9 cellular contexts compared by ENCODE assay signal in the genomic region with DNA sequence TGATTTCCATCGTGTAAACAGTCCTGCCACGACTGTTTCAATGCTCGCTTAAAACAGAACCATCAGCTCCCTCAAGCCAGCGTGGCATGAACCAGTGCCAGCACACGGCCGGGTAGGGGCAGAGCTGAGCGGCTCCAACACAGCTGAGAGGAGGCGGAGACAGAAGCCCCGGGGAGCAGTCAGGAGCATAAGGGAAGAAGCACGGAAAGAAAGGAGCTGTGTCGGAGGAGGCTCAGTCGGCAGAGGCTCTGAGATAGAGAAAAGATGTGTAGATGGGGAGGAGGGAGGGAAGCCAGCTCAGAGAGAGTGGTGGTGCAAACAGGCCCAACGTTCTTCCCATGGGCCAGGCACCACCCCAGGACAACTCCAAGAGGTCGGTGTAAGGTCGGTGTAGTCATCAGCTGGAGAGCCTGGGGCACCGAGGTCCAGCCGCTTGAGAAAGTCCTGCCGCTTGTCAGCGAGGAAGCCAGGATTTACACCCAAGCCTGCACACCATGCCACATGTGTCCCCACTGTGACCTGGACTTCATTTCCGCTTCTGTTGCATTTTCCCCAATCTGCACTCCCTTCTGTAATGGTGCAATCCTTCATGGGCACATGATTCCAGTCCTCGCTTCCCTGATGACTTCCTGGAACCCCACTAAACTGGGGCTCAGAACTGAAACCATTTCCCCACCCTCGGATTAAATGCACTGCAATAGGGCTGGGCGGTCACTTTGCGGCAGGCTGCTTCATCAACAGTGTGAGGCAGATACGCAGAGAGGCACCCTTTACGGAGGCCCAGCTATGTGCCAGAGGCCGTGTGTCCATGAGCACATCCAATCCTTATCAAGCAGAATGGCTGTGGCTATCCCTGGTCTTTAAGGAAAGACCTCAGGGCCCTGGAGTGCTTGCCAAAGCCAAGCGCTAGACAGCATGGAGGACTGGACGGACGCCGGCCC. TPM values are rescaled to one million over a fixed set of nuclear protein-coding genes. Genes with fewer than 3 reads are reported as not detected.
DNase-seq lines count a peak whose midpoint lies in the region; ATAC-seq and TF ChIP-seq lines count a peak whose summit lies in the region.
"Had no signal": no experiment of that assay in that cellular context is flagged by ENCODE, and none has a peak within 500 bp of the region (broad histone marks: within the 10 kb centered on the region; RNA-seq: fewer than 3 reads in every experiment).

No MANE protein-coding gene starts in this region.

- 63 to 69% methylated on average over 31 of the region's 31 CpGs for WGBS in lung, 2 donors

- no peak overlapping the region for H3K4me3 ChIP-seq in lung

- peak; percentile 38 for ATAC-seq in lung (ENCODE audit: insufficient read depth, low FRiP score)
- ATAC-seq in GM21360 (IDR thresholded peaks at IDR 0.05; ENCODE audit: unreplicated experiment), result no peak
- ATAC-seq in GM18858 (IDR thresholded peaks at IDR 0.05; ENCODE audit: unreplicated experiment), result no peak

- H3K27ac ChIP-seq in lung (ENCODE audit: low read depth in 1 of 2, low read length in 1 of 2), result peak overlapping the region in 1 of 2 donors; percentile 6

- H3K9me3 ChIP-seq in lung (ENCODE audit: control insufficient read depth in 2 of 2, insufficient read depth in 1 of 2, low read length in 1 of 2), result no peaks in the 10 kb centered on the region

- H3K27me3 ChIP-seq in lung (ENCODE audit: control insufficient read depth, insufficient read depth), result no peaks in the 10 kb centered on the region

- no peak for TF ChIP-seq CTCF in lung (IDR thresholded peaks at IDR 0.05; ENCODE audit: control extremely low read depth, extremely low read depth)

- H3K36me3 ChIP-seq in lung (ENCODE audit: control insufficient read depth in 2 of 2, insufficient read depth in 2 of 2, low read length in 2 of 2), result no peaks in the 10 kb centered on the region

- no peaks in the 10 kb centered on the region for H3K4me1 ChIP-seq in lung (ENCODE audit: control insufficient read depth in 2 of 2, insufficient read depth in 2 of 2, low read length in 2 of 2)

- DNase-seq in NCI-H1694 treated with DMSO at 0.1 percent for 48 hours (lab: John Stamatoyannopoulos, UW) (peak; percentile 24), dedifferentiated amniotic fluid mesenchymal stem cell (ENCODE audit: extremely low spot score) (peak; percentile 60), lung (ENCODE audit: low spot score) (no peak), superior temporal gyrus (ENCODE audit: extremely low spot score) (peak; percentile 77), AML-193 (lab: John Stamatoyannopoulos, UW) (no peak)
- no peak for DNase-seq in stimulated activated CD4-positive, alpha-beta T cell treated with anti-CD3 and anti-CD28 coated beads, Interleukin-2, amount 100 ng/mL, for 24 hours

RNA-seq across cellular contexts. Expression of a gene that starts 43.5 kb away (rescaled TPM):
- total RNA-seq in lung, result 1 to 10 TPM in 1 of 2 donors, under 1 TPM in 1; 0.06 to 2.9 TPM
- under 1 TPM; 0.04 to 0.07 TPM for polyA plus RNA-seq in lung
- total RNA-seq: T-helper 2 cell treated with Interferon-gamma antibody and Interleukin-4, amounts not matched to agents 100 ng/mL and 5 ng/mL, for 36 hours had no signal

Comparison
In these comparisons a context has a peak if more than half of its experiments do, and no peak if none do; other contexts are left out.
1. DNase-seq: peak in NCI-H1694 treated with DMSO at 0.1 percent for 48 hours (single experiment), dedifferentiated amniotic fluid mesenchymal stem cell (single experiment) and superior temporal gyrus (single experiment); none in lung (single experiment), AML-193 (0 of 2) and stimulated activated CD4-positive, alpha-beta T cell treated with anti-CD3 and anti-CD28 coated beads, Interleukin-2, amount 100 ng/mL, for 24 hours (0 of 2).